In the genomic region with DNA sequence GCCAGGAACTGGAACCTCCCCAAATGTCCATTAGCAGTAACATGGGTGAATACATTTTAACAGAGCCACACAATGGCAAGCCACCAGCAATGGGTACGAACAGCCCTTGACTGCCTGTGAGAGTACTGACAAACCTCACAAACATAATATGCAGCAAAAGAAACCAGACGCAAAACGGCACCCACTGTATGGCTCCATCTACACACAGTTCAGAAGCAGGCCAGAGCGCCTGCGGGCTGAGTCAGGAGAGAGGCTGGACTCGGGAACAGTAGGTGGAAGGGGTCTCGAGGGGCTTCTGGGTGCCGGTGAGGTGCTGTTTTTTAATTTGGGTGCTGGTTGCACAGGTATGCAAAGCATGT, we compare ENCODE assay signal across 8 cellular contexts.
DNase-seq lines count a peak whose midpoint lies in the region; ATAC-seq and TF ChIP-seq lines count a peak whose summit lies in the region.

No MANE protein-coding gene starts in this region.

- H3K36me3 ChIP-seq in BE2C (no peaks in the 10 kb centered on the region), MM.1S (replicated peaks; ENCODE audit: insufficient read depth, low read length) (no peaks in the 10 kb centered on the region)

- H3K9me3 ChIP-seq in BE2C (no peaks in the 10 kb centered on the region), MM.1S (replicated peaks; ENCODE audit: insufficient read depth, low read length) (no peaks in the 10 kb centered on the region)

- peak overlapping the region in 3 of 5 experiments; percentile 16 to 39 (median 27) for H3K4me3 Mint-ChIP-seq in brain
- peak overlapping the region; percentile 77 to 89 (median 84) for H3K4me3 Mint-ChIP-seq in naive thymus-derived CD8-positive, alpha-beta T cell

- H3K79me2 ChIP-seq in MM.1S (ENCODE audit: low read length) = no peaks in the 10 kb centered on the region

- peak overlapping the region; percentile 61 for H3K4me2 ChIP-seq in MM.1S (ENCODE audit: low read depth, low read length)

- TF ChIP-seq CTCF in BE2C (IDR thresholded peaks at IDR 0.05; ENCODE audit: low read depth, low read length) (no peak), MM.1S (IDR thresholded peaks at IDR 0.05; ENCODE audit: low read length) (no peak), brain (conservative IDR thresholded peaks at IDR 0.05) (no peak), GM10248 (IDR thresholded peaks at IDR 0.05; ENCODE audit: control extremely low read depth, extremely low read depth, low read depth, missing control alignments) (no peak)

- POLR2A ChIA-PET in naive thymus-derived CD8-positive, alpha-beta T cell (lab: Charles Lee) = interaction anchor here (2.3 to 15.2 kb wide), 9 partner anchors 13 to 91 kb away, joined by 8 to 535 read pairs (median 34); a partner anchor contains a TSS
- POLR2A ChIA-PET in GM10248 (lab: Yijun Ruan, JAX) = no interaction called here

- no peaks in the 10 kb centered on the region for H3K27me3 Mint-ChIP-seq in brain
- no peaks in the 10 kb centered on the region for H3K27me3 Mint-ChIP-seq in naive thymus-derived CD8-positive, alpha-beta T cell

- peak overlapping the region; percentile 76; the same call in 1 of the 2 replicates for H3K9ac ChIP-seq in MM.1S (ENCODE audit: low read length)

- peaks cover 48% of the 10 kb centered on the region for H3K4me1 Mint-ChIP-seq in brain
- H3K4me1 Mint-ChIP-seq in naive thymus-derived CD8-positive, alpha-beta T cell = peaks cover 37 to 64% (median 50%) of the 10 kb centered on the region in 4 donors

- H3K27ac ChIP-seq in MM.1S (ENCODE audit: low read length) = no peak overlapping the region; the same call in 1 of the 2 replicates

- peaks cover 27% of the 10 kb centered on the region for H3K4me1 ChIP-seq in BE2C
- H3K4me1 ChIP-seq in MM.1S (ENCODE audit: low read length) = peaks cover 7% of the 10 kb centered on the region

- peak; percentile 12 to 18 for ATAC-seq in naive thymus-derived CD8-positive, alpha-beta T cell
- ATAC-seq in GM18858 (IDR thresholded peaks at IDR 0.05; ENCODE audit: unreplicated experiment) (no peak), HG02970 (IDR thresholded peaks at IDR 0.05; ENCODE audit: low FRiP score, unreplicated experiment) (no peak), HG03378 (IDR thresholded peaks at IDR 0.05; ENCODE audit: unreplicated experiment) (no peak)

- H3K9me3 Mint-ChIP-seq in brain = no peaks in the 10 kb centered on the region
- H3K9me3 Mint-ChIP-seq in naive thymus-derived CD8-positive, alpha-beta T cell = no peaks in the 10 kb centered on the region

- H4K20me1 ChIP-seq in MM.1S (ENCODE audit: insufficient read depth, low read length) = no peaks in the 10 kb centered on the region

- H3K27ac Mint-ChIP-seq in brain = peak overlapping the region; percentile 81 to 92 (median 88)
- peak overlapping the region; percentile 91 to 96 (median 94) for H3K27ac Mint-ChIP-seq in naive thymus-derived CD8-positive, alpha-beta T cell

- CTCF ChIA-PET in GM10248 (lab: Yijun Ruan, JAX) = interaction anchor here (1.5 to 2.8 kb wide), 2 partner anchors 13 to 91 kb away, joined by 6 to 13 read pairs; no protein-coding TSS in a partner anchor

- no peaks in the 10 kb centered on the region for H3K27me3 ChIP-seq in BE2C
- no peaks in the 10 kb centered on the region for H3K27me3 ChIP-seq in MM.1S (replicated peaks; ENCODE audit: insufficient read depth, low read length)

- H2AFZ ChIP-seq in MM.1S (ENCODE audit: low read length) = peak overlapping the region; percentile 78

- no peaks in the 10 kb centered on the region for H3K36me3 Mint-ChIP-seq in brain
- H3K36me3 Mint-ChIP-seq in naive thymus-derived CD8-positive, alpha-beta T cell = no peaks in the 10 kb centered on the region

- peak; percentile 68 for DNase-seq in BE2C
- no peak for DNase-seq in MM.1S
- DNase-seq in naive thymus-derived CD8-positive, alpha-beta T cell = no peak
- no peak for DNase-seq in GM10248 (ENCODE audit: extremely low spot score)

- peak overlapping the region; percentile 64 for H3K4me3 ChIP-seq in BE2C (ENCODE audit: low read depth, low read length)
- H3K4me3 ChIP-seq in MM.1S (ENCODE audit: low read length) = peak overlapping the region; percentile 68

- no peaks in the 10 kb centered on the region for H3F3A ChIP-seq in MM.1S (ENCODE audit: insufficient read depth, low read length)

- no peaks in the 10 kb centered on the region for H3K9me2 ChIP-seq in MM.1S (replicated peaks; ENCODE audit: insufficient read depth, low read length)

Comparison
In these comparisons a context has a peak if more than half of its experiments do, and no peak if none do; other contexts are left out.
1. ATAC-seq: peak in naive thymus-derived CD8-positive, alpha-beta T cell (2 of 2); none in GM18858 (single experiment), HG02970 (single experiment) and HG03378 (single experiment).